8 cellular contexts compared by ENCODE assay signal in genomic region chrX:103533428-103534216, GRCh38. TPM values are rescaled to one million over a fixed set of nuclear protein-coding genes. Genes with fewer than 3 reads are reported as not detected.
DNase-seq lines count a peak whose midpoint lies in the region; TF ChIP-seq lines count a peak whose summit lies in the region.

No MANE protein-coding gene starts in this region.

- intact Hi-C loops in ovary (cut with DNase I) (loop anchor here (5.0 to 10.0 kb wide), 6 partner anchors 91 to 289 kb away; partner anchors contain the start of genes MORF4L2 (in 4 of the 4) and TCEAL1 (in 1 of the 4)), thyroid gland (cut with DNase I) (loop anchor here (5.0 to 10.0 kb wide), 2 partner anchors 141 to 284 kb away; no protein-coding TSS in a partner anchor)

- no peaks in the 10 kb centered on the region for H3K27me3 Mint-ChIP-seq in activated naive CD8-positive, alpha-beta T cell
- H3K27me3 Mint-ChIP-seq in glutamatergic neuron (ENCODE audit: unreplicated experiment): no peaks in the 10 kb centered on the region

- no peak overlapping the region for H3K27ac Mint-ChIP-seq in activated naive CD8-positive, alpha-beta T cell
- peak overlapping the region; percentile 48 for H3K27ac Mint-ChIP-seq in glutamatergic neuron (ENCODE audit: unreplicated experiment)

- H3K4me3 ChIP-seq in SJCRH30 (peak overlapping the region; percentile 55), ovary (peak overlapping the region; percentile 7), thyroid gland (replicated peaks in 1 of 3) (no peak overlapping the region)

- H3K9me3 Mint-ChIP-seq in activated naive CD8-positive, alpha-beta T cell (ENCODE audit: low read depth): no peaks in the 10 kb centered on the region
- no peaks in the 10 kb centered on the region for H3K9me3 Mint-ChIP-seq in glutamatergic neuron (ENCODE audit: unreplicated experiment)

- H3K36me3 ChIP-seq in SJCRH30 (no peaks in the 10 kb centered on the region), ovary (no peaks in the 10 kb centered on the region), thyroid gland (no peaks in the 10 kb centered on the region)

- H3K36me3 Mint-ChIP-seq in activated naive CD8-positive, alpha-beta T cell: no peaks in the 10 kb centered on the region
- H3K36me3 Mint-ChIP-seq in glutamatergic neuron (ENCODE audit: unreplicated experiment): no peaks in the 10 kb centered on the region

- H3K27me3 ChIP-seq in SJCRH30 (0 out of 2 replicates have a peak, but pooled peaks cover 5% of the 10 kb centered on the region), ovary (no peaks in the 10 kb centered on the region), thyroid gland (no peaks in the 10 kb centered on the region)

- TF ChIP-seq CTCF in glutamatergic neuron (IDR thresholded peaks at IDR 0.05; ENCODE audit: partially characterized antibody, unreplicated experiment) (peak; percentile 75), ovary (IDR thresholded peaks at IDR 0.05) (peak; percentile 18 to 84 (median 66)), thyroid gland (IDR thresholded peaks at IDR 0.05) (peak in 5 of 6 experiments; percentile 57 to 77 (median 71))

- no peak for TF ChIP-seq EP300 in ovary (IDR thresholded peaks at IDR 0.05)

- 16 to 23% (median 19%) methylated on average over 15 of the region's 15 CpGs for WGBS in ovary, 3 donors
- WGBS in thyroid gland, 2 donors: 3 to 4% methylated on average over 15 of the region's 15 CpGs

- H3K27ac ChIP-seq in SJCRH30: no peak overlapping the region
- peak overlapping the region; percentile 55 to 64 for H3K27ac ChIP-seq in ovary
- no peak overlapping the region for H3K27ac ChIP-seq in thyroid gland

- DNase-seq in activated gamma-delta T cell treated with Interleukin-2 at 50 U/mL for 16 hours (peak; percentile 69), activated gamma-delta T cell (lab: John Stamatoyannopoulos, UW) (no peak), KG1 (lab: John Stamatoyannopoulos, UW) (peak; percentile 21), SJCRH30 (peak; percentile 71 to 92), glutamatergic neuron (peak; percentile 72), ovary (peak; percentile 78 to 92 (median 87)), thyroid gland (peak; percentile 69 to 75)

- H3K9me3 ChIP-seq in SJCRH30 (replicated peaks) (no peaks in the 10 kb centered on the region), ovary (no peaks in the 10 kb centered on the region), thyroid gland (no peaks in the 10 kb centered on the region)

- H3K4me1 ChIP-seq in SJCRH30 (no peaks in the 10 kb centered on the region; the same call in 1 of the 2 replicates), ovary (ENCODE audit: insufficient read depth) (peaks cover 11% of the 10 kb centered on the region), thyroid gland (no peaks in the 10 kb centered on the region)

- peak overlapping the region; percentile 83 for H3K4me3 Mint-ChIP-seq in activated naive CD8-positive, alpha-beta T cell
- H3K4me3 Mint-ChIP-seq in glutamatergic neuron (ENCODE audit: unreplicated experiment): peak overlapping the region; percentile 92

- H3K4me1 Mint-ChIP-seq in activated naive CD8-positive, alpha-beta T cell (ENCODE audit: low read depth): peaks cover 2% of the 10 kb centered on the region
- H3K4me1 Mint-ChIP-seq in glutamatergic neuron (ENCODE audit: low read depth, unreplicated experiment): no peaks in the 10 kb centered on the region

- TF ChIP-seq POLR2A in ovary (IDR thresholded peaks at IDR 0.05) (no peak), thyroid gland (IDR thresholded peaks at IDR 0.05) (no peak)

RNA-seq across cellular contexts. Expression of gene RAB40A, which starts 14.3 kb away (rescaled TPM):
- total RNA-seq in SJCRH30 (2014; rRNA removed; shearing (Covaris generic)): 0.04 TPM in 1 of 2 replicates, not detected in the other
- total RNA-seq in glutamatergic neuron (ENCODE audit: unreplicated experiment) (0.47 TPM), ovary (1 to 10 TPM in 6 of 7 donors, under 1 TPM in 1; 0.81 to 7.4 (median 5.1) TPM), thyroid gland (under 1 TPM; 0.33 to 0.71 (median 0.58) TPM)
- polyA plus RNA-seq in ovary: 1 to 10 TPM; 1.9 to 2.5 TPM

RNA-seq across cellular contexts. Expression of gene TCEAL4, which starts 51.7 kb away (rescaled TPM):
- 98.4 and 112 TPM in 2 replicates for total RNA-seq in SJCRH30 (2014; rRNA removed; shearing (Covaris generic))
- total RNA-seq in glutamatergic neuron (ENCODE audit: unreplicated experiment): 56.5 TPM
- 100 to 1,000 TPM; 333 to 772 (median 462) TPM for total RNA-seq in ovary
- 1,000 to 10,000 TPM in 1 of 2 donors, 100 to 1,000 TPM in 1; 942 to 1,592 TPM for polyA plus RNA-seq in ovary
- total RNA-seq in thyroid gland: 10 to 100 TPM; 72.0 to 91.8 (median 79.8) TPM

Comparison
In these comparisons a context has a peak if more than half of its experiments do, and no peak if none do; other contexts are left out.
1. H3K27ac ChIP-seq: peak in ovary (2 of 2); none in SJCRH30 (single experiment) and thyroid gland (0 of 3).
2. H3K4me3 ChIP-seq: peak in SJCRH30 (single experiment) and ovary (single experiment); none in thyroid gland (0 of 3).
3. Peak in every context shown above with its lines, with median percentiles within 50 percentile points of each other: CTCF ChIP-seq.